In genomic region chr2:85938456-85938855, GRCh38 we compare ENCODE assay signal across 16 cellular contexts. TPM values are rescaled to one million over a fixed set of nuclear protein-coding genes. Genes with fewer than 3 reads are reported as not detected.
DNase-seq lines count a peak whose midpoint lies in the region; ATAC-seq and TF ChIP-seq lines count a peak whose summit lies in the region.
"Had no signal": no experiment of that assay in that cellular context is flagged by ENCODE, and none has a peak within 500 bp of the region (broad histone marks: within the 10 kb centered on the region; RNA-seq: fewer than 3 reads in every experiment).

No MANE protein-coding gene starts in this region.

- POLR2A ChIA-PET in A673 (lab: Charles Lee; ENCODE audit: low non-redundant PET): interaction anchor here (0.7 kb wide), 1 partner anchor 226 kb away, joined by 3 read pairs; no protein-coding TSS in a partner anchor

- DNase-seq in A673 (ENCODE audit: low spot score): peak; percentile 78
- peak; percentile 40 for DNase-seq in fibroblast of pulmonary artery (ENCODE audit: low read depth)
- no peak for DNase-seq in spleen
- DNase-seq in breast epithelium (ENCODE audit: low spot score in 2 of 2): no peak
- DNase-seq in glomerular visceral epithelial cell (ENCODE audit: extremely low spot score): no peak
- DNase-seq: BE2C; CD4-positive, alpha-beta memory T cell; DMS79; GOT3; H9 had no signal

- CTCF ChIA-PET in A673 (lab: Charles Lee): interaction anchor here (0.7 kb wide), 1 partner anchor 111 kb away, joined by 3 read pairs; no protein-coding TSS in a partner anchor

- H3K9me3 ChIP-seq in A673 (ENCODE audit: low read depth, low read length, poor library complexity, severe bottlenecking) (peaks cover 9% of the 10 kb centered on the region), spleen (peaks cover 6 to 26% (median 24%) of the 10 kb centered on the region in 8 donors), breast epithelium (peaks cover 12 to 14% of the 10 kb centered on the region in 2 donors)
- H3K9me3 ChIP-seq: BE2C had no signal

- H3K4me3 ChIP-seq in A673 (ENCODE audit: low read depth, low read length, poor library complexity, severe bottlenecking) (no peak overlapping the region), fibroblast of pulmonary artery (replicated peaks; ENCODE audit: low read depth, low read length) (no peak overlapping the region), spleen (no peak overlapping the region), breast epithelium (no peak overlapping the region)
- H3K4me3 ChIP-seq: GM12878 had no signal

- H3K27ac ChIP-seq in A673 (ENCODE audit: low read depth, low read length, poor library complexity, severe bottlenecking) (peak overlapping the region; percentile 41), spleen (peak overlapping the region in 6 of 8 donors; percentile 55 to 86 (median 82)), breast epithelium (no peak overlapping the region)
- H3K27ac ChIP-seq: C4-2B, HL-60 had no signal

- ATAC-seq in SK-N-SH treated with all-trans-retinoic acid at 6 μM for 48 hours (peak; percentile 40), GM21723 (IDR thresholded peaks at IDR 0.05; ENCODE audit: unreplicated experiment) (no peak), GM21360 (IDR thresholded peaks at IDR 0.05; ENCODE audit: unreplicated experiment) (no peak)
- ATAC-seq: GM12878 had no signal

- intact Hi-C loops in A673 (cut with micrococcal nuclease; ENCODE audit: unreplicated experiment): no loop called here
- intact Hi-C loops in spleen (cut with DNase I; ENCODE audit: low total_unique reads): no loop called here
- intact Hi-C loops in breast epithelium (cut with DNase I; ENCODE audit: low total_unique reads): no loop called here

- WGBS in spleen, 5 donors: 67 to 81% (median 79%) methylated on average over 2 of the region's 2 CpGs

- H3K4me1 ChIP-seq in A673 (ENCODE audit: insufficient read depth, low read length, poor library complexity, severe bottlenecking) (peaks cover 41% of the 10 kb centered on the region), spleen (peaks cover 6 to 41% (median 30%) of the 10 kb centered on the region in 6 donors), breast epithelium (no peaks in the 10 kb centered on the region)
- H3K4me1 ChIP-seq: BE2C had no signal

- H3K36me3 ChIP-seq in A673 (ENCODE audit: insufficient read depth, low read length, poor library complexity, severe bottlenecking) (no peaks in the 10 kb centered on the region), spleen (no peaks in the 10 kb centered on the region), breast epithelium (no peaks in the 10 kb centered on the region)
- H3K36me3 ChIP-seq: BE2C had no signal

- H3K27me3 ChIP-seq in A673 (replicated peaks; ENCODE audit: insufficient read depth, low read depth, low read length, poor library complexity) (no peaks in the 10 kb centered on the region), spleen (replicated peaks in 1 of 7) (no peaks in the 10 kb centered on the region), breast epithelium (no peaks in the 10 kb centered on the region)
- H3K27me3 ChIP-seq: BE2C had no signal

- no peak for TF ChIP-seq CTCF in A673 (conservative IDR thresholded peaks at IDR 0.05; ENCODE audit: low read depth, low read length)
- no peak for TF ChIP-seq CTCF in fibroblast of pulmonary artery (IDR thresholded peaks at IDR 0.05; ENCODE audit: low read length, missing control alignments)
- TF ChIP-seq CTCF in spleen (IDR thresholded peaks at IDR 0.05 in 8 of 11, conservative IDR thresholded peaks at IDR 0.05 in 3 of 11): no peak
- TF ChIP-seq CTCF in breast epithelium (IDR thresholded peaks at IDR 0.05): no peak

- no peak for TF ChIP-seq POLR2A in spleen (IDR thresholded peaks at IDR 0.05)
- no peak for TF ChIP-seq POLR2A in breast epithelium (IDR thresholded peaks at IDR 0.05)

- no TSS peak for BruUV-seq in A673 (replicated peaks; lab: Mats Ljungman, UMichigan)

TF ChIP-seq in SK-N-SH treated with all-trans-retinoic acid at 6 μM for 48 hours, 23 proteins besides CTCF, POLR2A, EP300 and RAD21:
- TF ChIP-seq ISL1 (CRISPR knock-in tag; IDR thresholded peaks at IDR 0.05): peak; percentile 19; the same call in 1 of the 2 replicates
- TF ChIP-seq CSDC2 (CRISPR knock-in tag; IDR thresholded peaks at IDR 0.05): no peak

RNA-seq across cellular contexts. Expression of gene ST3GAL5, which starts 49.7 kb away (rescaled TPM):
- total RNA-seq in A673 (2021) (25.3 and 27.1 TPM in 2 replicates), spleen (100 to 1,000 TPM in 2 of 7 donors, 10 to 100 TPM in 5; 55.8 to 124 (median 74.9) TPM), breast epithelium (10 to 100 TPM; 20.8 to 52.5 (median 29.5) TPM)
- polyA plus RNA-seq in spleen: 10 to 100 TPM; 18.7 to 41.1 (median 33.8) TPM

Comparison
In these comparisons a context has a peak if more than half of its experiments do, and no peak if none do; other contexts are left out.
1. DNase-seq: peak in A673 (single experiment) and fibroblast of pulmonary artery (single experiment); none in spleen (single experiment), breast epithelium (0 of 2) and glomerular visceral epithelial cell (single experiment).
2. H3K27ac ChIP-seq: peak in A673 (single experiment) and spleen (6 of 8); none in breast epithelium (0 of 2).